In the genomic region with DNA sequence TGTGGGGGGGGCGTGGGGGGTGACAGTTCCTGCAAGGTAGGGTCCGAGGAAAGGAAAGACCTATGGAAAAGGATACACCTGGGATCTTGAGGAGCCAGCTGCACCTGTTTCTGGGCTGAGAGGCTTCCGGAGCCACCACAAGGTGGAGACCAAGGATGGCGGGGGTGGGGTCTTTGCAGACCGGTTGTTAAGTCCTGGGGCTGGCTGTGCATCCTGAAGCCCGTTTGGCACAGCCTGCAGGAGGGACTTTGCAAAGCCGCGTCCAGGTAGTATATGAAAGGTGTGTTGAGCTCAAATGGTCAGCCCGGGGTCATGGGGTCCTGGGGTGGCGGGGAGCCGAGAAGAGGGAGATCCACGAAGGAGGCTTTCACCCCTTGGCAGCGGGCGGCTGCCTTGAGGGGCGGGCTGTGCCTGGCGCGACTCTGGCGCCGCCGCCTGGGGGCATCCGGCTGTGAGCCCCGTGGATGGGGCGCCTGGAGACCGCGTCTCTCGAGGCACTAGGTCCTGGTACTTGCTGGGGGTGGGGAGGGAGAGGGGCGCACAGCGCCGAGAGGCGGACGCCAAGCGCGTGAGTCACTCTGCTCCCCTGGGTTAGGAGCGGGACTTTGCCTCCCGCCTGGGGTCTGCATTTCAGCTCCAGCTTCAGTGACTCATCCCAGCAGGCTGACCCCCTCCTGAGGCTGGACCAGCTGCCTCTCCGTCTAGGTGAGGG, we compare ENCODE assay signal across 8 cellular contexts. TPM values are rescaled to one million over a fixed set of nuclear protein-coding genes. Genes with fewer than 3 reads are reported as not detected.
DNase-seq lines count a peak whose midpoint lies in the region; ATAC-seq and TF ChIP-seq lines count a peak whose summit lies in the region.

No MANE protein-coding gene starts in this region.

- peaks cover 0 to 6% (median 3%) of the 10 kb centered on the region in 5 experiments for H3K9me3 Mint-ChIP-seq in brain

- H3K4me1 Mint-ChIP-seq in brain, result no peaks in the 10 kb centered on the region

- intact Hi-C loops in right lobe of liver (cut with DNase I) (no loop called here), gastrocnemius medialis (cut with DNase I; ENCODE audit: low total_unique reads) (no loop called here)

- no peaks in the 10 kb centered on the region for H3K36me3 Mint-ChIP-seq in brain

- TF ChIP-seq CTCF in brain (conservative IDR thresholded peaks at IDR 0.05) (peak in 1 of 2 experiments; percentile 18), right lobe of liver (IDR thresholded peaks at IDR 0.05) (peak; percentile 19 to 39 (median 27)), gastrocnemius medialis (IDR thresholded peaks at IDR 0.05 in 4 of 5, conservative IDR thresholded peaks at IDR 0.05 in 1 of 5) (no peak)

- DNase-seq in ELF-1 (ENCODE audit: low read depth, low spot score) (peak; percentile 89), NCI-H1694 (lab: John Stamatoyannopoulos, UW) (peak; percentile 32), right lobe of liver (peak in 2 of 3 donors; percentile 42 to 54), gastrocnemius medialis (no peak)

- H3K4me3 Mint-ChIP-seq in brain, result peak overlapping the region in 4 of 5 experiments; percentile 72 to 77 (median 75)

- H3K27me3 ChIP-seq in right lobe of liver (no peaks in the 10 kb centered on the region), gastrocnemius medialis (peaks cover 0 to 11% (median 5%) of the 10 kb centered on the region in 3 donors)

- peak; percentile 83 to 88 (median 84) for ATAC-seq in right lobe of liver
- no peak for ATAC-seq in gastrocnemius medialis
- no peak for ATAC-seq in HG02610 (IDR thresholded peaks at IDR 0.05; ENCODE audit: unreplicated experiment)
- no peak for ATAC-seq in HG03175 (IDR thresholded peaks at IDR 0.05; ENCODE audit: unreplicated experiment)
- no peak for ATAC-seq in GM19351 (IDR thresholded peaks at IDR 0.05; ENCODE audit: unreplicated experiment)

- no peaks in the 10 kb centered on the region for H3K9me3 ChIP-seq in right lobe of liver
- no peaks in the 10 kb centered on the region for H3K9me3 ChIP-seq in gastrocnemius medialis

- peaks cover 4% of the 10 kb centered on the region for H3K27me3 Mint-ChIP-seq in brain

- in situ Hi-C loops in gastrocnemius medialis (cut with MboI; ENCODE audit: low sequenced_read_pairs in 4 of 4), result loop anchor here in 1 of 4 donors (25.0 kb wide), 1 partner anchor 257 kb away; no protein-coding TSS in a partner anchor

- peak overlapping the region; percentile 18 to 36 (median 25) for H3K4me3 ChIP-seq in right lobe of liver
- peak overlapping the region in 1 of 4 donors; percentile 5 for H3K4me3 ChIP-seq in gastrocnemius medialis

- 20% methylated on average over 8 of the region's 36 CpGs for WGBS in right lobe of liver (ENCODE audit: insufficient coverage, low coverage, low lambda C conversion rate, missing lambda C conversion rate)

- no peak for TF ChIP-seq POLR2A in right lobe of liver (IDR thresholded peaks at IDR 0.05)
- TF ChIP-seq POLR2A in gastrocnemius medialis (IDR thresholded peaks at IDR 0.05), result no peak

- H3K4me1 ChIP-seq in right lobe of liver (no peaks in the 10 kb centered on the region), gastrocnemius medialis (no peaks in the 10 kb centered on the region)

- no peak overlapping the region for H3K27ac Mint-ChIP-seq in brain

- no peaks in the 10 kb centered on the region for H3K36me3 ChIP-seq in right lobe of liver
- no peaks in the 10 kb centered on the region for H3K36me3 ChIP-seq in gastrocnemius medialis

- H3K27ac ChIP-seq in right lobe of liver, result no peak overlapping the region
- H3K27ac ChIP-seq in gastrocnemius medialis, result no peak overlapping the region

RNA-seq across cellular contexts. Expression of gene DYNLT3, which starts 58.2 kb away (rescaled TPM):
- 20.2 TPM for polyA plus RNA-seq in brain (ENCODE audit: insufficient read depth, low read depth, low replicate concordance)
- total RNA-seq in right lobe of liver, result 10 to 100 TPM; 13.1 to 24.4 (median 17.7) TPM
- total RNA-seq in gastrocnemius medialis, result 10 to 100 TPM; 12.7 to 22.2 (median 15.0) TPM

Comparison
In these comparisons a context has a peak if more than half of its experiments do, and no peak if none do; other contexts are left out.
1. DNase-seq: peak in ELF-1 (single experiment), NCI-H1694 (single experiment) and right lobe of liver (2 of 3); none in gastrocnemius medialis (0 of 2).
2. CTCF ChIP-seq: peak in right lobe of liver (4 of 4); none in gastrocnemius medialis (0 of 5).
3. ATAC-seq: peak in right lobe of liver (4 of 4); none in gastrocnemius medialis (0 of 2), HG02610 (single experiment), HG03175 (single experiment) and GM19351 (single experiment).